8 cellular contexts compared by ENCODE assay signal in genomic region chr3:71103430-71103881, GRCh38.
DNase-seq lines count a peak whose midpoint lies in the region; ATAC-seq and TF ChIP-seq lines count a peak whose summit lies in the region.

No MANE protein-coding gene starts in this region.

- no peaks in the 10 kb centered on the region for H3K27me3 Mint-ChIP-seq in Calu3 (ENCODE audit: unreplicated experiment)

- CTCF ChIA-PET in Calu3 (lab: Charles Lee): no interaction called here

- peak; percentile 71 for DNase-seq in Calu3
- peak; percentile 60 for DNase-seq in NCI-H748 treated with DMSO at 0.1 percent for 48 hours (lab: John Stamatoyannopoulos, UW)
- peak; percentile 96 to 97 for DNase-seq in dermis microvascular lymphatic vessel endothelial cell (ENCODE audit: low read depth in 2 of 2)
- DNase-seq in non-pigmented ciliary epithelial cell (ENCODE audit: low read depth): peak; percentile 71
- DNase-seq in stimulated activated naive CD4-positive, alpha-beta T cell (lab: John Stamatoyannopoulos, UW): no peak
- DNase-seq in activated CD4-positive, alpha-beta T cell treated with anti-CD3 and anti-CD28 coated beads for 48 hours: no peak
- DNase-seq in HT-29 (ENCODE audit: low spot score): no peak

- TF ChIP-seq CTCF in Calu3 (IDR thresholded peaks at IDR 0.05; ENCODE audit: unreplicated experiment): no peak

- no peak for ATAC-seq in GM19324 (IDR thresholded peaks at IDR 0.05; ENCODE audit: low FRiP score, unreplicated experiment)

- peaks cover 27% of the 10 kb centered on the region for H3K4me1 Mint-ChIP-seq in Calu3 (ENCODE audit: low read depth, unreplicated experiment)

- H3K36me3 Mint-ChIP-seq in Calu3 (ENCODE audit: insufficient read depth, unreplicated experiment): no peaks in the 10 kb centered on the region

- no peak overlapping the region for H3K4me3 Mint-ChIP-seq in Calu3 (ENCODE audit: low read depth, unreplicated experiment)

- no peak overlapping the region for H3K27ac Mint-ChIP-seq in Calu3 (ENCODE audit: unreplicated experiment)

- BruUV-seq in Calu3 (replicated peaks; lab: Mats Ljungman, UMichigan): no TSS peak

- H3K9me3 Mint-ChIP-seq in Calu3 (ENCODE audit: low read depth, unreplicated experiment): no peaks in the 10 kb centered on the region

- intact Hi-C loops in Calu3 (cut with micrococcal nuclease; ENCODE audit: unreplicated experiment): no loop called here

Comparison
In these comparisons a context has a peak if more than half of its experiments do, and no peak if none do; other contexts are left out.
1. DNase-seq: peak in Calu3 (single experiment), NCI-H748 treated with DMSO at 0.1 percent for 48 hours (single experiment), dermis microvascular lymphatic vessel endothelial cell (2 of 2) and non-pigmented ciliary epithelial cell (single experiment); none in stimulated activated naive CD4-positive, alpha-beta T cell (0 of 6), activated CD4-positive, alpha-beta T cell treated with anti-CD3 and anti-CD28 coated beads for 48 hours (single experiment) and HT-29 (single experiment).